In genomic region chr6:1771324-1771723, GRCh38 we compare ENCODE assay signal across 9 cellular contexts.
DNase-seq lines count a peak whose midpoint lies in the region; ATAC-seq and FAIRE-seq lines count a peak whose summit lies in the region.
"Had no signal": no experiment of that assay in that cellular context is flagged by ENCODE, and none has a peak within 500 bp of the region (broad histone marks: within the 10 kb centered on the region; RNA-seq: fewer than 3 reads in every experiment).

No MANE protein-coding gene starts in this region.

- H3K4me1 Mint-ChIP-seq in activated CD8-positive, alpha-beta memory T cell treated with anti-CD3 and anti-CD28 coated beads, Interleukin-2, amount 10 ng/mL, durations not matched to agents 7 days and 5 days: peaks cover 26% of the 10 kb centered on the region
- peaks cover 46% of the 10 kb centered on the region for H3K4me1 Mint-ChIP-seq in central memory CD8-positive, alpha-beta T cell

- H3K36me3 Mint-ChIP-seq in activated CD8-positive, alpha-beta memory T cell treated with anti-CD3 and anti-CD28 coated beads, Interleukin-2, amount 10 ng/mL, durations not matched to agents 7 days and 5 days: no peaks in the 10 kb centered on the region
- no peaks in the 10 kb centered on the region for H3K36me3 Mint-ChIP-seq in central memory CD8-positive, alpha-beta T cell (ENCODE audit: insufficient read depth)

- DNase-seq in activated CD8-positive, alpha-beta memory T cell treated with anti-CD3 and anti-CD28 coated beads, Interleukin-2, amount 10 ng/mL, durations not matched to agents 7 days and 5 days: peak; percentile 46
- no peak for DNase-seq in activated CD8-positive, alpha-beta memory T cell treated with anti-CD3 and anti-CD28 coated beads for 24 hours
- DNase-seq in RPMI7951 (ENCODE audit: low read depth): peak; percentile 47
- no peak for DNase-seq in central memory CD8-positive, alpha-beta T cell (ENCODE audit: low spot score in 2 of 2)
- peak; percentile 64 for DNase-seq in stimulated activated CD8-positive, alpha-beta memory T cell treated with anti-CD3 and anti-CD28 coated beads, Interleukin-4, amount 100 ng/mL, for 48 hours
- DNase-seq in GM19239 (ENCODE audit: insufficient read length, low spot score): no peak
- no peak for DNase-seq in NCI-H82 (lab: John Stamatoyannopoulos, UW)
- no peak for DNase-seq in midbrain (lab: John Stamatoyannopoulos, UW)
- DNase-seq: NCI-H524 treated with DMSO at 0.1 percent for 48 hours had no signal

- no peaks in the 10 kb centered on the region for H3K9me3 Mint-ChIP-seq in activated CD8-positive, alpha-beta memory T cell treated with anti-CD3 and anti-CD28 coated beads, Interleukin-2, amount 10 ng/mL, durations not matched to agents 7 days and 5 days (ENCODE audit: low read depth)
- no peaks in the 10 kb centered on the region for H3K9me3 Mint-ChIP-seq in central memory CD8-positive, alpha-beta T cell

- peaks cover 55% of the 10 kb centered on the region for H3K27me3 Mint-ChIP-seq in activated CD8-positive, alpha-beta memory T cell treated with anti-CD3 and anti-CD28 coated beads, Interleukin-2, amount 10 ng/mL, durations not matched to agents 7 days and 5 days
- H3K27me3 Mint-ChIP-seq in central memory CD8-positive, alpha-beta T cell: no peaks in the 10 kb centered on the region

- H3K4me3 Mint-ChIP-seq in activated CD8-positive, alpha-beta memory T cell treated with anti-CD3 and anti-CD28 coated beads, Interleukin-2, amount 10 ng/mL, durations not matched to agents 7 days and 5 days: no peak overlapping the region
- peak overlapping the region; percentile 8 for H3K4me3 Mint-ChIP-seq in central memory CD8-positive, alpha-beta T cell

- ATAC-seq in activated CD8-positive, alpha-beta memory T cell treated with anti-CD3 and anti-CD28 coated beads, Interleukin-2, amount 10 ng/mL, durations not matched to agents 7 days and 5 days: peak; percentile 55
- ATAC-seq in central memory CD8-positive, alpha-beta T cell (replicated peaks; ENCODE audit: extremely low read depth, poor library complexity, severe bottlenecking): peak; percentile 30

- CTCF ChIA-PET in activated CD8-positive, alpha-beta memory T cell treated with anti-CD3 and anti-CD28 coated beads, Interleukin-2, amount 10 ng/mL, durations not matched to agents 7 days and 5 days (lab: Charles Lee): no interaction called here

- H3K27ac Mint-ChIP-seq in activated CD8-positive, alpha-beta memory T cell treated with anti-CD3 and anti-CD28 coated beads, Interleukin-2, amount 10 ng/mL, durations not matched to agents 7 days and 5 days: no peak overlapping the region
- no peak overlapping the region for H3K27ac Mint-ChIP-seq in central memory CD8-positive, alpha-beta T cell (ENCODE audit: low read depth)

- no peak for FAIRE-seq in GM19239 (lab: Jason Lieb, UNC)

Comparison
In these comparisons a context has a peak if more than half of its experiments do, and no peak if none do; other contexts are left out.
1. DNase-seq: peak in activated CD8-positive, alpha-beta memory T cell treated with anti-CD3 and anti-CD28 coated beads, Interleukin-2, amount 10 ng/mL, durations not matched to agents 7 days and 5 days (single experiment), RPMI7951 (single experiment) and stimulated activated CD8-positive, alpha-beta memory T cell treated with anti-CD3 and anti-CD28 coated beads, Interleukin-4, amount 100 ng/mL, for 48 hours (single experiment); none in activated CD8-positive, alpha-beta memory T cell treated with anti-CD3 and anti-CD28 coated beads for 24 hours (single experiment), central memory CD8-positive, alpha-beta T cell (0 of 2), GM19239 (single experiment), NCI-H82 (single experiment) and midbrain (single experiment).